In genomic region chr22:40452730-40453487, GRCh38 we compare ENCODE assay signal across 11 cellular contexts.
DNase-seq lines count a peak whose midpoint lies in the region; ATAC-seq and TF ChIP-seq lines count a peak whose summit lies in the region.
"Had no signal": no experiment of that assay in that cellular context is flagged by ENCODE, and none has a peak within 500 bp of the region (broad histone marks: within the 10 kb centered on the region; RNA-seq: fewer than 3 reads in every experiment).

No MANE protein-coding gene starts in this region.

- H4K8ac ChIP-seq in H9 (replicated peaks; ENCODE audit: insufficient read length, low read depth, low read length) (no peak overlapping the region), mesendoderm (ENCODE audit: low read depth, low read length) (no peak overlapping the region)

- no peak overlapping the region for H3K27ac ChIP-seq in CD8-positive, alpha-beta memory T cell (ENCODE audit: low read depth, low read length)
- H3K27ac ChIP-seq in H9 (ENCODE audit: insufficient read length, low read depth, low read length) = no peak overlapping the region
- H3K27ac ChIP-seq in mesendoderm (ENCODE audit: low read depth, low read length) = no peak overlapping the region
- no peak overlapping the region for H3K27ac ChIP-seq in WERI-Rb-1
- H3K27ac ChIP-seq: foreskin keratinocyte had no signal

- WGBS in H9 (ENCODE audit: extremely low coverage, insufficient read length, low lambda C conversion rate) = no CpG with 5 or more reads among the region's 11 CpGs
- WGBS in mesendoderm (ENCODE audit: extremely low coverage, insufficient coverage, low lambda C conversion rate) = no CpG with 5 or more reads among the region's 11 CpGs

- H4K20me1 ChIP-seq in H9 (ENCODE audit: control insufficient read depth, insufficient read depth, insufficient read length) = no peaks in the 10 kb centered on the region

- H3K4me2 ChIP-seq in H9 (ENCODE audit: insufficient read depth, insufficient read length, low read length) = no peak overlapping the region
- no peak overlapping the region for H3K4me2 ChIP-seq in mesendoderm (ENCODE audit: low read length)

- H3K9me3 ChIP-seq in CD8-positive, alpha-beta memory T cell (ENCODE audit: low read length) = no peaks in the 10 kb centered on the region
- H3K9me3 ChIP-seq in H9 (ENCODE audit: control insufficient read depth, low read depth, low read length) = no peaks in the 10 kb centered on the region
- no peaks in the 10 kb centered on the region for H3K9me3 ChIP-seq in WERI-Rb-1 (ENCODE audit: severe bottlenecking)

- no peak overlapping the region for H2AK5ac ChIP-seq in H9 (ENCODE audit: insufficient read length, low read length)
- no peak overlapping the region for H2AK5ac ChIP-seq in mesendoderm (ENCODE audit: low read length)

- no peak overlapping the region for H2BK15ac ChIP-seq in H9 (ENCODE audit: low read depth, low read length)
- no peak overlapping the region for H2BK15ac ChIP-seq in mesendoderm (replicated peaks; ENCODE audit: low read depth)

- no peaks in the 10 kb centered on the region for H3K79me2 ChIP-seq in H9 (ENCODE audit: insufficient read depth, low read length)
- H3K79me2 ChIP-seq in mesendoderm (ENCODE audit: control insufficient read depth, insufficient read depth, low read length) = peaks cover 2% of the 10 kb centered on the region

- H3K18ac ChIP-seq in H9 (ENCODE audit: insufficient read length, low read depth, low read length) = no peak overlapping the region
- no peak overlapping the region for H3K18ac ChIP-seq in mesendoderm (ENCODE audit: low read length)

- no peak overlapping the region for H4K91ac ChIP-seq in H9 (ENCODE audit: insufficient read length, low read depth, low read length)

- CTCF ChIA-PET in CD8-positive, alpha-beta memory T cell (lab: Charles Lee) = interaction anchor here (1.1 to 1.5 kb wide), 2 partner anchors 9 to 11 kb away, joined by 3 read pairs; no protein-coding TSS in a partner anchor

- no peak for TF ChIP-seq CTCF in H9 (conservative IDR thresholded peaks at IDR 0.05)
- TF ChIP-seq CTCF in WERI-Rb-1 (IDR thresholded peaks at IDR 0.05; ENCODE audit: low read depth, low read length) = no peak

- no peaks in the 10 kb centered on the region for H3K9me3 Mint-ChIP-seq in CD8-positive, alpha-beta memory T cell
- no peaks in the 10 kb centered on the region for H3K9me3 Mint-ChIP-seq in H9
- H3K9me3 Mint-ChIP-seq in central memory CD8-positive, alpha-beta T cell = no peaks in the 10 kb centered on the region
- H3K9me3 Mint-ChIP-seq: stimulated activated effector memory CD8-positive, alpha-beta T cell treated with anti-CD3 and anti-CD28 coated beads, Interleukin-12 subunit alpha, Interleukin-12 subunit beta, amount 100 ng/mL, for 72 hours had no signal

- peaks cover 68% of the 10 kb centered on the region for H3K4me1 ChIP-seq in CD8-positive, alpha-beta memory T cell (ENCODE audit: insufficient read depth, low read length)
- H3K4me1 ChIP-seq in H9 (ENCODE audit: insufficient read depth, low read length) (peaks cover 14% of the 10 kb centered on the region), mesendoderm (ENCODE audit: control insufficient read depth, low read depth, low read length) (peaks cover 7% of the 10 kb centered on the region)

- no peaks in the 10 kb centered on the region for H3K27me3 ChIP-seq in CD8-positive, alpha-beta memory T cell (ENCODE audit: insufficient read depth, low read length, poor library complexity, severe bottlenecking)
- H3K27me3 ChIP-seq in H9 (ENCODE audit: insufficient read depth, low read length) (no peaks in the 10 kb centered on the region), mesendoderm (ENCODE audit: insufficient read depth, low read length, poor library complexity) (no peaks in the 10 kb centered on the region), WERI-Rb-1 (ENCODE audit: insufficient read depth, low read depth, severe bottlenecking) (no peaks in the 10 kb centered on the region)
- H3K27me3 ChIP-seq: foreskin keratinocyte had no signal

- H3K56ac ChIP-seq in H9 (ENCODE audit: insufficient read length, low read depth, low read length) (no peak overlapping the region), mesendoderm (ENCODE audit: low read length) (no peak overlapping the region)

- H3K79me1 ChIP-seq in H9 (ENCODE audit: insufficient read depth, low read depth, low read length, poor library complexity, severe bottlenecking) = no peaks in the 10 kb centered on the region
- H3K79me1 ChIP-seq in mesendoderm (ENCODE audit: low read length) = peaks cover 8% of the 10 kb centered on the region

- H3K4me3 Mint-ChIP-seq in CD8-positive, alpha-beta memory T cell = peak overlapping the region in 3 of 7 donors; percentile 7 to 59 (median 54)
- no peak overlapping the region for H3K4me3 Mint-ChIP-seq in H9
- H3K4me3 Mint-ChIP-seq in central memory CD8-positive, alpha-beta T cell = peak overlapping the region; percentile 6
- H3K4me3 Mint-ChIP-seq: stimulated activated effector memory CD8-positive, alpha-beta T cell treated with anti-CD3 and anti-CD28 coated beads, Interleukin-12 subunit alpha, Interleukin-12 subunit beta, amount 100 ng/mL, for 72 hours had no signal

- H2AFZ ChIP-seq in H9 (ENCODE audit: low read length) = no peak overlapping the region

- H3K27ac Mint-ChIP-seq in CD8-positive, alpha-beta memory T cell = peak overlapping the region in 7 of 8 donors; percentile 20 to 75 (median 31)
- peak overlapping the region in 2 of 3 experiments; percentile 3 to 7; a peak in 2 of 7 replicates for H3K27ac Mint-ChIP-seq in H9
- H3K27ac Mint-ChIP-seq in central memory CD8-positive, alpha-beta T cell (ENCODE audit: low read depth) = peak overlapping the region; percentile 12

- peaks cover 0 to 2% of the 10 kb centered on the region in 2 donors for H3K27me3 Mint-ChIP-seq in CD8-positive, alpha-beta memory T cell
- no peaks in the 10 kb centered on the region for H3K27me3 Mint-ChIP-seq in H9 (ENCODE audit: low read depth)
- H3K27me3 Mint-ChIP-seq in central memory CD8-positive, alpha-beta T cell = no peaks in the 10 kb centered on the region

- H3K14ac ChIP-seq in H9 (ENCODE audit: insufficient read depth, low read length) = no peak overlapping the region

- POLR2A ChIA-PET in CD8-positive, alpha-beta memory T cell (lab: Charles Lee) = no interaction called here

- no peak overlapping the region for H3K4me3 ChIP-seq in CD8-positive, alpha-beta memory T cell (ENCODE audit: low read length)
- H3K4me3 ChIP-seq in mesendoderm (ENCODE audit: low read length) (no peak overlapping the region), WERI-Rb-1 (ENCODE audit: low read depth, low read length) (no peak overlapping the region)

- peaks cover 0 to 38% (median 3%) of the 10 kb centered on the region in 3 donors for H3K36me3 Mint-ChIP-seq in CD8-positive, alpha-beta memory T cell
- H3K36me3 Mint-ChIP-seq in H9 (ENCODE audit: insufficient read depth in 1 of 3, low read depth in 3 of 3) = no peaks in the 10 kb centered on the region
- H3K36me3 Mint-ChIP-seq in central memory CD8-positive, alpha-beta T cell (ENCODE audit: insufficient read depth) = peaks cover 2% of the 10 kb centered on the region

- H3K36me3 ChIP-seq in CD8-positive, alpha-beta memory T cell (ENCODE audit: insufficient read depth, low read length) = no peaks in the 10 kb centered on the region
- H3K36me3 ChIP-seq in mesendoderm (ENCODE audit: control insufficient read depth, insufficient read depth, low read length) (no peaks in the 10 kb centered on the region), WERI-Rb-1 (no peaks in the 10 kb centered on the region; the same call in 1 of the 2 replicates)

- H2BK5ac ChIP-seq in H9 (ENCODE audit: insufficient read length, low read length) (no peak overlapping the region), mesendoderm (ENCODE audit: low read length) (no peak overlapping the region)

- no peak overlapping the region for H2BK20ac ChIP-seq in H9 (ENCODE audit: low read depth, low read length, poor library complexity, severe bottlenecking)

- H3T11ph ChIP-seq in H9 (ENCODE audit: low read length) = no peak overlapping the region

- ATAC-seq in central memory CD8-positive, alpha-beta T cell (replicated peaks; ENCODE audit: extremely low read depth, poor library complexity, severe bottlenecking) = no peak
- ATAC-seq in GM21529 (IDR thresholded peaks at IDR 0.05; ENCODE audit: unreplicated experiment) = no peak
- ATAC-seq: foreskin keratinocyte; stimulated activated effector memory CD8-positive, alpha-beta T cell treated with anti-CD3 and anti-CD28 coated beads, Interleukin-12 subunit alpha, Interleukin-12 subunit beta, amount 100 ng/mL, for 72 hours had no signal

- H3K4ac ChIP-seq in H9 (ENCODE audit: low read depth, low read length) (no peak overlapping the region), mesendoderm (ENCODE audit: low read depth, low read length) (no peak overlapping the region)

- H3K9ac ChIP-seq in H9 (ENCODE audit: extremely low read depth, insufficient read length, low read length) (no peak overlapping the region), mesendoderm (ENCODE audit: low read length) (no peak overlapping the region)

- H3K23ac ChIP-seq in H9 (ENCODE audit: insufficient read length, low read depth, low read length) (no peak overlapping the region), mesendoderm (ENCODE audit: low read length) (no peak overlapping the region)

- H2BK120ac ChIP-seq in H9 (ENCODE audit: low read depth, low read length, poor library complexity, severe bottlenecking) (no peak overlapping the region), mesendoderm (ENCODE audit: low read depth, low read length) (no peak overlapping the region)

- H4K5ac ChIP-seq in H9 (ENCODE audit: insufficient read length, low read depth, low read length) (no peak overlapping the region), mesendoderm (ENCODE audit: low read length) (no peak overlapping the region)

- peak in 1 of 5 donors; percentile 27 for DNase-seq in CD8-positive, alpha-beta memory T cell
- no peak for DNase-seq in H9
- DNase-seq in central memory CD8-positive, alpha-beta T cell (ENCODE audit: low spot score in 2 of 2) = no peak
- peak; percentile 28 for DNase-seq in mesendoderm
- DNase-seq in OCI-M2 (lab: John Stamatoyannopoulos, UW; ENCODE audit: unreplicated experiment) = no peak
- DNase-seq in WERI-Rb-1 = no peak
- DNase-seq: activated CD4-positive, alpha-beta T cell treated with anti-CD3 and anti-CD28 coated beads, Interleukin-2, amount 50 U/mL, for 4 hours; foreskin keratinocyte; GOT3 had no signal

- no peaks in the 10 kb centered on the region for H3K23me2 ChIP-seq in H9 (ENCODE audit: insufficient read length, low read depth, low read length, poor library complexity, severe bottlenecking)

- H2BK12ac ChIP-seq in H9 (ENCODE audit: insufficient read length, low read depth, low read length) = no peak overlapping the region

- peaks cover 56 to 86% (median 75%) of the 10 kb centered on the region in 3 donors for H3K4me1 Mint-ChIP-seq in CD8-positive, alpha-beta memory T cell
- H3K4me1 Mint-ChIP-seq in H9 = peaks cover 22 to 27% of the 10 kb centered on the region in 2 experiments
- H3K4me1 Mint-ChIP-seq in central memory CD8-positive, alpha-beta T cell = peaks cover 48% of the 10 kb centered on the region
